ENCODE assay signal across 17 cellular contexts in genomic region chr14:95250126-95250824, GRCh38.
A peak's percentile ranks its signal among the peaks of the same experiment; 100 is the strongest.
DNase-seq lines count a peak whose midpoint lies in the region; ATAC-seq and TF ChIP-seq lines count a peak whose summit lies in the region.
"Had no signal": no experiment of that assay in that cellular context is flagged by ENCODE, and none has a peak within 500 bp of the region (broad histone marks: within the 10 kb centered on the region; RNA-seq: fewer than 3 reads in every experiment).

No MANE protein-coding gene starts in this region.

- H3K36me3 Mint-ChIP-seq in activated naive CD4-positive, alpha-beta T cell treated with anti-CD3 and anti-CD28 coated beads, Interleukin-2, amount 50 U/mL, for 72 hours, result no peaks in the 10 kb centered on the region
- H3K36me3 Mint-ChIP-seq: neural progenitor cell had no signal

- TF ChIP-seq POLR2A in transverse colon (IDR thresholded peaks at IDR 0.05), result no peak

- H3K9me3 Mint-ChIP-seq in activated naive CD4-positive, alpha-beta T cell treated with anti-CD3 and anti-CD28 coated beads, Interleukin-2, amount 50 U/mL, for 72 hours, result peaks cover 0 to 9% of the 10 kb centered on the region in 2 donors
- H3K9me3 Mint-ChIP-seq: central memory CD8-positive, alpha-beta T cell had no signal

- H3K36me3 ChIP-seq in transverse colon, result no peaks in the 10 kb centered on the region
- H3K36me3 ChIP-seq: heart left ventricle, neural progenitor cell, thoracic aorta had no signal

- 59 to 77% methylated on average over 6 of the region's 6 CpGs for WGBS in transverse colon (ENCODE audit: low coverage in 1 of 2), 2 donors

- no peak for ATAC-seq in activated naive CD4-positive, alpha-beta T cell treated with anti-CD3 and anti-CD28 coated beads, Interleukin-2, amount 50 U/mL, for 72 hours
- ATAC-seq: heart left ventricle had no signal

- H3K27me3 ChIP-seq in transverse colon, result no peaks in the 10 kb centered on the region
- H3K27me3 ChIP-seq: neural progenitor cell had no signal

- no peak for TF ChIP-seq CTCF in transverse colon (IDR thresholded peaks at IDR 0.05)

- no peak overlapping the region for H3K4me3 ChIP-seq in transverse colon
- H3K4me3 ChIP-seq: heart left ventricle, neural progenitor cell, thoracic aorta had no signal

- peak; percentile 70 for DNase-seq in NCI-H187 treated with DMSO at 0.1 percent for 48 hours (lab: John Stamatoyannopoulos, UW)
- DNase-seq in NCI-H187 (lab: John Stamatoyannopoulos, UW), result no peak
- peak; percentile 82 to 84 for DNase-seq in NCI-H526 (lab: John Stamatoyannopoulos, UW)
- peak; percentile 4 for DNase-seq in islet precursor cell
- no peak for DNase-seq in transverse colon
- DNase-seq in activated naive CD4-positive, alpha-beta T cell treated with anti-CD3 and anti-CD28 coated beads, Interleukin-2, amount 50 U/mL, for 72 hours (ENCODE audit: low spot score in 2 of 2), result no peak
- no peak for DNase-seq in GM03348 (ENCODE audit: low spot score)
- no peak for DNase-seq in RKO (ENCODE audit: low spot score)
- DNase-seq: activated gamma-delta T cell treated with Interleukin-2 at 50 U/mL for 16 hours; amniotic stem cell; effector CD8-positive, alpha-beta T cell; GOT3; heart left ventricle; stimulated activated CD4-positive, alpha-beta T cell treated with anti-CD3 and anti-CD28 coated beads, Interleukin-12 subunit alpha, Interleukin-12 subunit beta, amount 100 ng/mL, for 4 hours had no signal

- in situ Hi-C loops in transverse colon (cut with MboI; ENCODE audit: low pct_ligation_motif_present in 1 of 4, low pct_unique_long_range_greater_than_20kb in 1 of 4, low sequenced_read_pairs in 3 of 4), result no loop called here

- H3K4me1 ChIP-seq in transverse colon, result peaks cover 7 to 36% (median 26%) of the 10 kb centered on the region in 4 donors

- H3K27ac ChIP-seq in transverse colon, result peak overlapping the region; percentile 64 to 81 (median 76)
- H3K27ac ChIP-seq: heart left ventricle, neural progenitor cell, thoracic aorta had no signal

- TF ChIP-seq EP300 in transverse colon (IDR thresholded peaks at IDR 0.05; ENCODE audit: low read depth), result no peak

- intact Hi-C loops in transverse colon (cut with DNase I; ENCODE audit: low total_unique reads), result no loop called here

- no peak overlapping the region for H3K27ac Mint-ChIP-seq in activated naive CD4-positive, alpha-beta T cell treated with anti-CD3 and anti-CD28 coated beads, Interleukin-2, amount 50 U/mL, for 72 hours
- H3K27ac Mint-ChIP-seq: neural progenitor cell had no signal

- H3K9me3 ChIP-seq in transverse colon, result no peaks in the 10 kb centered on the region
- H3K9me3 ChIP-seq: heart left ventricle, thoracic aorta had no signal

Comparison
In these comparisons a context has a peak if more than half of its experiments do, and no peak if none do; other contexts are left out.
1. DNase-seq: peak in NCI-H187 treated with DMSO at 0.1 percent for 48 hours (single experiment), NCI-H526 (2 of 2) and islet precursor cell (single experiment); none in NCI-H187 (0 of 2), transverse colon (single experiment), activated naive CD4-positive, alpha-beta T cell treated with anti-CD3 and anti-CD28 coated beads, Interleukin-2, amount 50 U/mL, for 72 hours (0 of 2), GM03348 (single experiment) and RKO (single experiment).